In genomic region chr12:40225984-40226602, GRCh38 we compare ENCODE assay signal across 8 cellular contexts. TPM values are rescaled to one million over a fixed set of nuclear protein-coding genes. Genes with fewer than 3 reads are reported as not detected.
DNase-seq lines count a peak whose midpoint lies in the region; ATAC-seq and TF ChIP-seq lines count a peak whose summit lies in the region.

No MANE protein-coding gene starts in this region.

- no peaks in the 10 kb centered on the region for H3K9me3 ChIP-seq in uterus
- no peaks in the 10 kb centered on the region for H3K9me3 ChIP-seq in CD4-positive, alpha-beta T cell (ENCODE audit: control insufficient read depth, low read length)

- H3K27ac Mint-ChIP-seq in CD4-positive, alpha-beta T cell, result no peak overlapping the region

- H3K36me3 ChIP-seq in uterus, result no peaks in the 10 kb centered on the region

- CTCF ChIA-PET in CD4-positive, alpha-beta T cell (lab: Charles Lee), result no interaction called here

- intact Hi-C loops in uterus (cut with DNase I; ENCODE audit: low total_unique reads), result no loop called here
- intact Hi-C loops in CD4-positive, alpha-beta T cell (cut with DNase I, micrococcal nuclease), result no loop called here

- no peaks in the 10 kb centered on the region for H3K36me3 Mint-ChIP-seq in CD4-positive, alpha-beta T cell (ENCODE audit: low read depth)

- H3K27me3 ChIP-seq in HL-60 (ENCODE audit: insufficient read depth, poor library complexity, severe bottlenecking) (no peaks in the 10 kb centered on the region), uterus (no peaks in the 10 kb centered on the region)
- peaks cover 38% of the 10 kb centered on the region for H3K27me3 ChIP-seq in CD4-positive, alpha-beta T cell (ENCODE audit: control insufficient read depth, insufficient read depth, low read length)

- peaks cover 66% of the 10 kb centered on the region for H3K27me3 Mint-ChIP-seq in CD4-positive, alpha-beta T cell

- peaks cover 5% of the 10 kb centered on the region for H3K9me3 Mint-ChIP-seq in CD4-positive, alpha-beta T cell

- peaks cover 10% of the 10 kb centered on the region for H3K4me1 Mint-ChIP-seq in CD4-positive, alpha-beta T cell (ENCODE audit: low read depth)

- in situ Hi-C loops in Caki2 (cut with HindIII; ENCODE audit: low pct_unique_long_range_greater_than_20kb, low sequenced_read_pairs), result no loop called here

- H3K4me3 Mint-ChIP-seq in CD4-positive, alpha-beta T cell, result no peak overlapping the region

- H3K27ac ChIP-seq in HL-60 (replicated peaks) (no peak overlapping the region), uterus (peak overlapping the region; percentile 95 to 98)
- H3K27ac ChIP-seq in CD4-positive, alpha-beta T cell (ENCODE audit: low read depth, low read length), result no peak overlapping the region

- DNase-seq in Caki2 (ENCODE audit: low read depth) (peak; percentile 72), HL-60 (ENCODE audit: low read depth in 1 of 2, low spot score in 1 of 2) (no peak), foreskin fibroblast (no peak), uterus (no peak), AG20443 (ENCODE audit: low spot score) (no peak), inferior parietal cortex (ENCODE audit: extremely low spot score) (no peak)
- no peak for DNase-seq in CD4-positive, alpha-beta T cell

- no peak for TF ChIP-seq CTCF in HL-60 (IDR thresholded peaks at IDR 0.05; ENCODE audit: insufficient read depth, low read length)
- TF ChIP-seq CTCF in foreskin fibroblast (IDR thresholded peaks at IDR 0.05; ENCODE audit: low read depth, low read length), result no peak
- TF ChIP-seq CTCF in uterus (IDR thresholded peaks at IDR 0.05), result no peak
- TF ChIP-seq CTCF in CD4-positive, alpha-beta T cell (IDR thresholded peaks at IDR 0.05), result no peak

- peak; percentile 55 for ATAC-seq in GM21390 (IDR thresholded peaks at IDR 0.05; ENCODE audit: unreplicated experiment)
- ATAC-seq in CD4-positive, alpha-beta T cell (ENCODE audit: poor library complexity), result no peak

- H3K4me1 ChIP-seq in uterus, result peaks cover 0 to 4% of the 10 kb centered on the region in 2 donors

- POLR2A ChIA-PET in CD4-positive, alpha-beta T cell (lab: Charles Lee), result no interaction called here

- peak overlapping the region; percentile 14; the same call in 1 of the 2 replicates for H3K4me3 ChIP-seq in HL-60 (replicated peaks; ENCODE audit: insufficient read depth, low read length)
- H3K4me3 ChIP-seq in foreskin fibroblast (ENCODE audit: low read depth in 1 of 2, low read length in 2 of 2), result peak overlapping the region; percentile 63 to 86
- H3K4me3 ChIP-seq in uterus, result peak overlapping the region; percentile 70

- TF ChIP-seq POLR2A in uterus (IDR thresholded peaks at IDR 0.05), result no peak

RNA-seq across cellular contexts. Expression of gene LRRK2, which starts 1.3 kb away (rescaled TPM):
- 2.5 TPM in 2 replicates for total RNA-seq in Caki2 (2014; rRNA removed; shearing (Covaris generic); ENCODE audit: low replicate concordance)
- 10 to 100 TPM; 17.1 to 40.0 (median 28.6) TPM for total RNA-seq in uterus
- under 1 TPM; 0.42 to 0.60 TPM for total RNA-seq in CD4-positive, alpha-beta T cell

Comparison
In these comparisons a context has a peak if more than half of its experiments do, and no peak if none do; other contexts are left out.
1. H3K27ac ChIP-seq: peak in uterus (2 of 2); none in HL-60 (single experiment) and CD4-positive, alpha-beta T cell (single experiment).
2. H3K4me3 ChIP-seq: peak in every context shown above with its lines; median percentile 74 in foreskin fibroblast; 70 in uterus; 14 in HL-60.